36 cellular contexts compared by ENCODE assay signal in the genomic region with DNA sequence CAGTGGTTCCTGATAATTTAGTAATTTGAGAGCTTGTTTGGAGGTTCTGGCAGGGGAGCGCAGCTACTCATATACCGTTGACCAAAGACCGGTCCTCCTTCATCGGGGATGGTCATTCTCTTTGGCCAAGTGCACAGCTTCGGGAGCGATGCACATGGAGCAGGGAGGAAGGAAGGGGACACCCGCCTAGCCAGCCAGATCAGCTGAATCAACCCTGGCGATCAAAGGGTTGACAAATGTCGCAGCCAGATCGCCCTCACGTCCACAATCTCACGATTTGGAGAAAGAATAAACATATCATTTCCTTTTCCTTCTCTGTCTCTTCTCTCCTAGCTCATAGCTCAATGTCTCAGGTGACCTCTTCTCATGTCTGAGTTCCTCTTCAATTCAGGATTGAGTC. TPM values are rescaled to one million over a fixed set of nuclear protein-coding genes. Genes with fewer than 3 reads are reported as not detected.
"Had no signal": no experiment of that assay in that cellular context is flagged by ENCODE, and none has a peak within 500 bp of the region (broad histone marks: within the 10 kb centered on the region; RNA-seq: fewer than 3 reads in every experiment).

No MANE protein-coding gene starts in this region.

- H3K4me1 Mint-ChIP-seq: activated B cell treated with CpG ODN at 0.5 μM for 24 hours; activated CD4-positive, alpha-beta memory T cell treated with anti-CD3 and anti-CD28 coated beads, Interleukin-2, amount 10 ng/mL, durations not matched to agents 7 days and 5 days; activated CD8-positive, alpha-beta memory T cell treated with anti-CD3 and anti-CD28 coated beads, Interleukin-2, amount 10 ng/mL, durations not matched to agents 7 days and 5 days; activated naive CD4-positive, alpha-beta T cell treated with anti-CD3 and anti-CD28 coated beads, Interleukin-2, amount 10 ng/mL, durations not matched to agents 7 days and 5 days; activated naive CD8-positive, alpha-beta T cell treated with anti-CD3 and anti-CD28 coated beads, Interleukin-2, amount 50 U/mL, for 24 hours; IgD-negative memory B cell had no signal

- FAIRE-seq: bronchial epithelial cell had no signal

- H3K9me3 ChIP-seq: Peyer's patch had no signal

- H3K4me1 ChIP-seq: Peyer's patch had no signal

- H3K27me3 ChIP-seq: Peyer's patch had no signal

- H3K36me3 ChIP-seq: Peyer's patch had no signal

- DNase-seq: activated B cell treated with CpG ODN at 0.5 μM for 24 hours; activated CD4-positive, alpha-beta memory T cell treated with anti-CD3 and anti-CD28 coated beads, Interleukin-2, amount 10 ng/mL, durations not matched to agents 7 days and 5 days; activated CD4-positive, alpha-beta T cell treated with anti-CD3 and anti-CD28 coated beads for 4 hours; activated CD4-positive, alpha-beta T cell treated with anti-CD3 and anti-CD28 coated beads, Interleukin-2, amount 50 U/mL, for 1 hour; activated CD4-positive, CD25-positive, alpha-beta regulatory T cell treated with anti-CD3 and anti-CD28 coated beads, Interleukin-2, amount 50 U/mL, for 72 hours; activated CD8-positive, alpha-beta memory T cell treated with anti-CD3 and anti-CD28 coated beads for 24 hours; activated CD8-positive, alpha-beta memory T cell treated with anti-CD3 and anti-CD28 coated beads, Interleukin-2, amount 10 ng/mL, durations not matched to agents 7 days and 5 days; activated CD8-positive, alpha-beta memory T cell treated with anti-CD3 and anti-CD28 coated beads, Interleukin-2, amount 50 U/mL, for 48 hours; activated effector memory CD4-positive, alpha-beta T cell treated with Interleukin-2 at 50 U/mL for 16 hours; activated naive CD4-positive, alpha-beta T cell treated with anti-CD3 and anti-CD28 coated beads, Interleukin-2, amount 10 ng/mL, durations not matched to agents 7 days and 5 days; activated naive CD8-positive, alpha-beta T cell treated with anti-CD3 and anti-CD28 coated beads, Interleukin-2, amount 50 U/mL, for 24 hours; activated T-cell treated with anti-CD3 and anti-CD28 coated beads, Interleukin-2, amount 50 U/mL, for 48 hours; anterior cingulate cortex; Karpas-422; KBM-7; NCI-H1105; NCI-H1436; NCI-H1694; NCI-H2029; NCI-H510A; NCI-H526; NCI-H748 treated with DMSO at 0.1 percent for 48 hours; NK-92 treated with Interleukin-12 subunit alpha and Interleukin-12 subunit beta, amount 100 ng/mL, for 24 hours; PC-3; Peyer's patch; RPMI8226; SW 1271; T-helper 1 cell; T-helper 2 cell; T-helper 9 cell had no signal

- ATAC-seq: activated CD8-positive, alpha-beta memory T cell treated with anti-CD3 and anti-CD28 coated beads, Interleukin-2, amount 10 ng/mL, durations not matched to agents 7 days and 5 days; activated naive CD8-positive, alpha-beta T cell treated with anti-CD3 and anti-CD28 coated beads, Interleukin-2, amount 50 U/mL, for 24 hours; PC-3 had no signal

- H3K27me3 Mint-ChIP-seq: brain had no signal

- H3K4me3 ChIP-seq: Peyer's patch had no signal

- H3K27ac ChIP-seq: Peyer's patch, VCaP had no signal

- H3K27ac Mint-ChIP-seq: activated B cell treated with CpG ODN at 0.5 μM for 24 hours; activated CD4-positive, alpha-beta memory T cell treated with anti-CD3 and anti-CD28 coated beads, Interleukin-2, amount 10 ng/mL, durations not matched to agents 7 days and 5 days; activated CD8-positive, alpha-beta memory T cell treated with anti-CD3 and anti-CD28 coated beads, Interleukin-2, amount 10 ng/mL, durations not matched to agents 7 days and 5 days; activated naive CD4-positive, alpha-beta T cell treated with anti-CD3 and anti-CD28 coated beads, Interleukin-2, amount 10 ng/mL, durations not matched to agents 7 days and 5 days; activated naive CD8-positive, alpha-beta T cell; activated naive CD8-positive, alpha-beta T cell treated with anti-CD3 and anti-CD28 coated beads, Interleukin-2, amount 50 U/mL, for 24 hours; brain; IgD-negative memory B cell had no signal

- H3K36me3 Mint-ChIP-seq: activated CD8-positive, alpha-beta memory T cell treated with anti-CD3 and anti-CD28 coated beads, Interleukin-2, amount 10 ng/mL, durations not matched to agents 7 days and 5 days; activated naive CD4-positive, alpha-beta T cell treated with anti-CD3 and anti-CD28 coated beads, Interleukin-2, amount 10 ng/mL, durations not matched to agents 7 days and 5 days; activated naive CD8-positive, alpha-beta T cell; brain; IgD-negative memory B cell had no signal

- H3K4me3 Mint-ChIP-seq: activated B cell treated with CpG ODN at 0.5 μM for 24 hours; activated CD4-positive, alpha-beta memory T cell treated with anti-CD3 and anti-CD28 coated beads, Interleukin-2, amount 10 ng/mL, durations not matched to agents 7 days and 5 days; activated CD8-positive, alpha-beta memory T cell treated with anti-CD3 and anti-CD28 coated beads, Interleukin-2, amount 10 ng/mL, durations not matched to agents 7 days and 5 days; activated naive CD4-positive, alpha-beta T cell treated with anti-CD3 and anti-CD28 coated beads, Interleukin-2, amount 10 ng/mL, durations not matched to agents 7 days and 5 days; activated naive CD8-positive, alpha-beta T cell; activated naive CD8-positive, alpha-beta T cell treated with anti-CD3 and anti-CD28 coated beads, Interleukin-2, amount 50 U/mL, for 24 hours; brain; IgD-negative memory B cell had no signal

- H3K9me3 Mint-ChIP-seq: activated B cell treated with CpG ODN at 0.5 μM for 24 hours; activated CD4-positive, alpha-beta memory T cell treated with anti-CD3 and anti-CD28 coated beads, Interleukin-2, amount 10 ng/mL, durations not matched to agents 7 days and 5 days; activated naive CD4-positive, alpha-beta T cell treated with anti-CD3 and anti-CD28 coated beads, Interleukin-2, amount 10 ng/mL, durations not matched to agents 7 days and 5 days; activated naive CD8-positive, alpha-beta T cell treated with anti-CD3 and anti-CD28 coated beads, Interleukin-2, amount 50 U/mL, for 24 hours; brain had no signal

RNA-seq across cellular contexts. Expression of a gene that starts 11.1 kb away (rescaled TPM):
- total RNA-seq: activated B cell treated with CpG ODN at 0.5 μM for 24 hours, bronchial epithelial cell, MCF 10A had no signal
- polyA plus RNA-seq: IgD-negative memory B cell had no signal
